In the genomic region with DNA sequence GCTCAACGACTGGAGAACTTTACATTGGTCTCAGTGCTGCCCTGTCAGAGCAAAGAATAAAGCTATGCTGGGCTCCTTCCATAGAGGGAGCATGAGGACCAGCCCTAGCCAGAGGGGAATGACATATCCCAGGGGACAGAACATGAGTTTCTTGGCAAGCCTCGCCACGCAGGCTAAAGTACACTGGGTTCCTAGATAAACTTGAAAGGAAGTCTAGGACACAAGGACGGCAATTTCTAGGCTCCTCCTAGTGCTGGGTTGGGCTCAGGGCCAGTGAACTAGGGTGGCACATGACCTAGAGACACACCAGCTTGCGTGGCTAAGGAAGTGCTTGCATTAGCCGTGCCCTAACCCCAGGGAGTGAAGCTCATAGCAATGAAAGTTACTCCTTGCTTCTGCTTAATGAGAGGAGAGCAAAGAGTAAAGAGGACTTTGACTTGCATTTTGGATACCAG, we compare ENCODE assay signal across 1 cellular context.
TF ChIP-seq lines count a peak whose summit lies in the region.

No MANE protein-coding gene starts in this region.

TF ChIP-seq in IMR-90, 13 proteins besides CTCF, POLR2A, EP300 and RAD21 (continued from another document):
- no peak for TF ChIP-seq NFE2L2 (IDR thresholded peaks at IDR 0.05; ENCODE audit: low read depth, low read length)
- TF ChIP-seq ELK1 (IDR thresholded peaks at IDR 0.05; ENCODE audit: borderline replicate concordance, low read depth, low read length), result no peak
- TF ChIP-seq USF2 (IDR thresholded peaks at IDR 0.05; ENCODE audit: low read depth, low read length), result no peak
- TF ChIP-seq MAZ (IDR thresholded peaks at IDR 0.05; ENCODE audit: borderline replicate concordance, low read depth, low read length), result no peak
- no peak for TF ChIP-seq BHLHE40 (IDR thresholded peaks at IDR 0.05; ENCODE audit: low read depth, low read length)
- no peak for TF ChIP-seq MXI1 (IDR thresholded peaks at IDR 0.05; ENCODE audit: borderline replicate concordance, low read depth, low read length)
- no peak for TF ChIP-seq CEBPB (IDR thresholded peaks at IDR 0.05; ENCODE audit: low read depth, low read length)
- TF ChIP-seq MAFK (IDR thresholded peaks at IDR 0.05; ENCODE audit: low read depth, low read length), result no peak
